27 cellular contexts compared by ENCODE assay signal in genomic region chr13:48629282-48629681, GRCh38. TPM values are rescaled to one million over a fixed set of nuclear protein-coding genes. Genes with fewer than 3 reads are reported as not detected.
DNase-seq lines count a peak whose midpoint lies in the region; ATAC-seq, FAIRE-seq and TF ChIP-seq lines count a peak whose summit lies in the region.
"Had no signal": no experiment of that assay in that cellular context is flagged by ENCODE, and none has a peak within 500 bp of the region (broad histone marks: within the 10 kb centered on the region; RNA-seq: fewer than 3 reads in every experiment).

No MANE protein-coding gene starts in this region.

- H3K4me3 ChIP-seq in Caco-2 (ENCODE audit: low read depth, low read length), result no peak overlapping the region
- H3K4me3 ChIP-seq in mucosa of descending colon, result no peak overlapping the region
- H3K4me3 ChIP-seq in small intestine (ENCODE audit: low read depth in 1 of 2, low read length in 2 of 2), result no peak overlapping the region
- H3K4me3 ChIP-seq: HAP-1, K562 had no signal

- DNase-seq in Caco-2 (no peak), foreskin melanocyte (peak; percentile 29), mucosa of descending colon (peak; percentile 42 to 68 (median 47)), small intestine (peak; percentile 77), SKM-1 (lab: John Stamatoyannopoulos, UW; ENCODE audit: unreplicated experiment) (no peak)
- DNase-seq: AML-193; C1 segment of cervical spinal cord; CD4-positive, alpha-beta memory T cell; COR-L47; GOT3; HFFc6; Kasumi-1; NCI-H1048; NCI-H1417; NCI-H1694; NCI-H2029 treated with DMSO at 0.1 percent for 48 hours; NCI-H446 treated with DMSO at 0.1 percent for 48 hours; NCI-H526 treated with DMSO at 0.1 percent for 48 hours; SHP77 had no signal

- 9 to 70% (median 43%) methylated on average over 4 of the region's 4 CpGs for WGBS in small intestine, 3 donors

- peak overlapping the region in 1 of 2 donors; percentile 68 for H3K27ac ChIP-seq in small intestine (ENCODE audit: low read depth in 1 of 2, low read length in 1 of 2)
- H3K27ac ChIP-seq: RWPE1 had no signal

- ATAC-seq in mucosa of descending colon, result peak; percentile 92
- no peak for ATAC-seq in GM19455 (IDR thresholded peaks at IDR 0.05; ENCODE audit: unreplicated experiment)
- no peak for ATAC-seq in GM18517 (IDR thresholded peaks at IDR 0.05; ENCODE audit: unreplicated experiment)
- ATAC-seq: K562 had no signal

- BruUV-seq in Caco-2 (replicated peaks; lab: Mats Ljungman, UMichigan), result no TSS peak

- no peak overlapping the region for H3K4me3 Mint-ChIP-seq in Caco-2 (ENCODE audit: unreplicated experiment)
- H3K4me3 Mint-ChIP-seq: CD4-positive, alpha-beta memory T cell; HFFc6 had no signal

- peak overlapping the region; percentile 39 for H3K27ac Mint-ChIP-seq in Caco-2 (ENCODE audit: unreplicated experiment)
- H3K27ac Mint-ChIP-seq: HFFc6 had no signal

- POLR2A ChIA-PET in Caco-2 (lab: Charles Lee), result no interaction called here

- no peaks in the 10 kb centered on the region for H3K36me3 Mint-ChIP-seq in Caco-2 (ENCODE audit: insufficient read depth, unreplicated experiment)

- peaks cover 35% of the 10 kb centered on the region for H3K4me1 Mint-ChIP-seq in Caco-2 (ENCODE audit: low read depth, unreplicated experiment)
- H3K4me1 Mint-ChIP-seq: CD4-positive, alpha-beta memory T cell had no signal

- H3K27me3 Mint-ChIP-seq in Caco-2 (ENCODE audit: insufficient read depth, unreplicated experiment), result no peaks in the 10 kb centered on the region

- no peaks in the 10 kb centered on the region for H3K36me3 ChIP-seq in Caco-2 (ENCODE audit: control insufficient read depth, insufficient read depth, low read length)
- no peaks in the 10 kb centered on the region for H3K36me3 ChIP-seq in mucosa of descending colon (ENCODE audit: low read depth)
- H3K36me3 ChIP-seq in small intestine (ENCODE audit: control insufficient read depth in 2 of 2, insufficient read depth in 2 of 2, low read length in 2 of 2), result no peaks in the 10 kb centered on the region
- H3K36me3 ChIP-seq: HAP-1 had no signal

- intact Hi-C loops in Caco-2 (cut with micrococcal nuclease; ENCODE audit: unreplicated experiment), result no loop called here
- intact Hi-C loops in mucosa of descending colon (cut with DNase I, micrococcal nuclease), result no loop called here

- FAIRE-seq in small intestine (lab: Jason Lieb, UNC), result no peak
- FAIRE-seq: A204.1, G401.6, K562 had no signal

- TF ChIP-seq CTCF in Caco-2 (IDR thresholded peaks at IDR 0.05; ENCODE audit: insufficient read depth in 1 of 2, low read depth in 1 of 2, low read length in 1 of 2, severe bottlenecking in 1 of 2, unreplicated experiment in 1 of 2) (no peak), mucosa of descending colon (IDR thresholded peaks at IDR 0.05) (no peak)

- peaks cover 27% of the 10 kb centered on the region for H3K9me3 Mint-ChIP-seq in Caco-2 (ENCODE audit: unreplicated experiment)
- H3K9me3 Mint-ChIP-seq: HFFc6 had no signal

- H3K27me3 ChIP-seq in Caco-2 (replicated peaks; ENCODE audit: control insufficient read depth, insufficient read depth, low read length), result no peaks in the 10 kb centered on the region
- H3K27me3 ChIP-seq in small intestine (ENCODE audit: control insufficient read depth in 2 of 2, insufficient read depth in 2 of 2, low read length in 2 of 2), result no peaks in the 10 kb centered on the region

- peaks cover 42% of the 10 kb centered on the region for H3K4me1 ChIP-seq in Caco-2
- peaks cover 10% of the 10 kb centered on the region for H3K4me1 ChIP-seq in mucosa of descending colon (ENCODE audit: low read depth)
- no peaks in the 10 kb centered on the region for H3K4me1 ChIP-seq in small intestine (ENCODE audit: control insufficient read depth in 2 of 2, insufficient read depth in 1 of 2, low read depth in 1 of 2, low read length in 1 of 2)
- H3K4me1 ChIP-seq: HAP-1 had no signal

- 0 out of 2 replicates have a peak, but pooled peaks cover 5% of the 10 kb centered on the region for H3K9me3 ChIP-seq in Caco-2
- H3K9me3 ChIP-seq in mucosa of descending colon, result no peaks in the 10 kb centered on the region
- H3K9me3 ChIP-seq in small intestine (ENCODE audit: control insufficient read depth, low read depth), result no peaks in the 10 kb centered on the region
- H3K9me3 ChIP-seq: HAP-1 had no signal

- CTCF ChIA-PET in Caco-2 (lab: Charles Lee), result no interaction called here

RNA-seq across cellular contexts. Expression of gene CYSLTR2, which starts 24.4 kb away (rescaled TPM):
- total RNA-seq in Caco-2 (2022) (not detected in 2 replicates), mucosa of descending colon (1 to 10 TPM in 1 of 3 donors, under 1 TPM in 2; 0.14 to 1.4 (median 0.58) TPM)
- polyA plus RNA-seq in small intestine, result 1 to 10 TPM in 1 of 3 donors, under 1 TPM in 1, not detected in 1; 0.27 to 1.4 TPM
- total RNA-seq: HFFc6, HT1080, K562 had no signal
- polyA plus RNA-seq: K562 had no signal

Comparison
In these comparisons a context has a peak if more than half of its experiments do, and no peak if none do; other contexts are left out.
1. DNase-seq: peak in foreskin melanocyte (single experiment), mucosa of descending colon (3 of 3) and small intestine (single experiment); none in Caco-2 (0 of 2) and SKM-1 (single experiment).